Comparison of ENCODE assay signal across 1 cellular context in genomic region chr20:63216041-63216848, GRCh38.
TF ChIP-seq lines count a peak whose summit lies in the region.

Gene YTHDF1 (minus strand): TSS chr20:63216131. CDS start chr20:63215892, 239 bp downstream.

TF ChIP-seq in HepG2, 621 proteins besides CTCF, POLR2A, EP300 and RAD21 (continued from another document and continues in another):
- TF ChIP-seq RNF219 (CRISPR knock-in tag; IDR thresholded peaks at IDR 0.05) (no peak), DDIT3 (CRISPR knock-in tag; IDR thresholded peaks at IDR 0.05) (no peak), ZNF124 (CRISPR knock-in tag; IDR thresholded peaks at IDR 0.05) (peak; percentile 96), MBD4 (IDR thresholded peaks at IDR 0.05; ENCODE audit: borderline replicate concordance, low read length) (no peak), ZNF792 (CRISPR knock-in tag; IDR thresholded peaks at IDR 0.05) (peak; percentile 96; the same call in 1 of the 2 replicates), ZNF318 (CRISPR knock-in tag; IDR thresholded peaks at IDR 0.05) (peak; percentile 89; the same call in 1 of the 2 replicates), AGO1 (IDR thresholded peaks at IDR 0.05; ENCODE audit: low read depth, low read length, poor library complexity, severe bottlenecking) (peak; percentile 58), SIN3B (IDR thresholded peaks at IDR 0.05; ENCODE audit: low read length) (no peak), ZNF512B (CRISPR knock-in tag; IDR thresholded peaks at IDR 0.05; ENCODE audit: borderline replicate concordance) (peak; percentile 86; the same call in 1 of the 2 replicates), ZNF710 (CRISPR knock-in tag; IDR thresholded peaks at IDR 0.05; ENCODE audit: borderline replicate concordance) (peak; percentile 77), ZSCAN25 (CRISPR knock-in tag; IDR thresholded peaks at IDR 0.05) (peak; percentile 82), ZNF264 (CRISPR knock-in tag; IDR thresholded peaks at IDR 0.05) (peak; percentile 83), ZSCAN21 (CRISPR knock-in tag; IDR thresholded peaks at IDR 0.05; ENCODE audit: borderline replicate concordance) (peak; percentile 98), EEA1 (CRISPR knock-in tag; IDR thresholded peaks at IDR 0.05; ENCODE audit: borderline replicate concordance) (peak; percentile 89), ZBTB37 (CRISPR knock-in tag; IDR thresholded peaks at IDR 0.05) (no peak), ZNF547 (CRISPR knock-in tag; IDR thresholded peaks at IDR 0.05) (peak; percentile 98), ZMAT5 (CRISPR knock-in tag; IDR thresholded peaks at IDR 0.05; ENCODE audit: borderline replicate concordance, low read depth) (no peak), ATF4 (CRISPR knock-in tag; IDR thresholded peaks at IDR 0.05) (peak in 1 of 2 experiments; percentile 86; a peak in 2 of 4 replicates), CENPX (CRISPR knock-in tag; IDR thresholded peaks at IDR 0.05) (no peak), ZNF574 (CRISPR knock-in tag; IDR thresholded peaks at IDR 0.05) (peak; percentile 89), ZNF577 (CRISPR knock-in tag; IDR thresholded peaks at IDR 0.05; ENCODE audit: borderline replicate concordance, low read depth) (peak; percentile 91; the same call in 1 of the 2 replicates), MTF2 (CRISPR knock-in tag; IDR thresholded peaks at IDR 0.05; ENCODE audit: borderline replicate concordance) (peak; percentile 97; the same call in 1 of the 2 replicates), WIZ (CRISPR knock-in tag; IDR thresholded peaks at IDR 0.05) (no peak; the same call in 1 of the 2 replicates), RBM22 (optimal IDR thresholded peaks at IDR 0.05; ENCODE audit: low read length) (no peak), GLMP (CRISPR knock-in tag; IDR thresholded peaks at IDR 0.05; ENCODE audit: borderline replicate concordance) (no peak), ZNF274 (CRISPR knock-in tag; IDR thresholded peaks at IDR 0.05) (peak; percentile 97), ZNF296 (CRISPR knock-in tag; conservative IDR thresholded peaks at IDR 0.05) (no peak), E2F2 (CRISPR knock-in tag; IDR thresholded peaks at IDR 0.05; ENCODE audit: borderline replicate concordance) (peak; percentile 98; the same call in 1 of the 2 replicates), PHF8 (CRISPR knock-in tag; IDR thresholded peaks at IDR 0.05) (peak; percentile 96), RCOR2 (CRISPR knock-in tag; IDR thresholded peaks at IDR 0.05) (no peak)
